Comparison of ENCODE assay signal across 23 cellular contexts in the genomic region with DNA sequence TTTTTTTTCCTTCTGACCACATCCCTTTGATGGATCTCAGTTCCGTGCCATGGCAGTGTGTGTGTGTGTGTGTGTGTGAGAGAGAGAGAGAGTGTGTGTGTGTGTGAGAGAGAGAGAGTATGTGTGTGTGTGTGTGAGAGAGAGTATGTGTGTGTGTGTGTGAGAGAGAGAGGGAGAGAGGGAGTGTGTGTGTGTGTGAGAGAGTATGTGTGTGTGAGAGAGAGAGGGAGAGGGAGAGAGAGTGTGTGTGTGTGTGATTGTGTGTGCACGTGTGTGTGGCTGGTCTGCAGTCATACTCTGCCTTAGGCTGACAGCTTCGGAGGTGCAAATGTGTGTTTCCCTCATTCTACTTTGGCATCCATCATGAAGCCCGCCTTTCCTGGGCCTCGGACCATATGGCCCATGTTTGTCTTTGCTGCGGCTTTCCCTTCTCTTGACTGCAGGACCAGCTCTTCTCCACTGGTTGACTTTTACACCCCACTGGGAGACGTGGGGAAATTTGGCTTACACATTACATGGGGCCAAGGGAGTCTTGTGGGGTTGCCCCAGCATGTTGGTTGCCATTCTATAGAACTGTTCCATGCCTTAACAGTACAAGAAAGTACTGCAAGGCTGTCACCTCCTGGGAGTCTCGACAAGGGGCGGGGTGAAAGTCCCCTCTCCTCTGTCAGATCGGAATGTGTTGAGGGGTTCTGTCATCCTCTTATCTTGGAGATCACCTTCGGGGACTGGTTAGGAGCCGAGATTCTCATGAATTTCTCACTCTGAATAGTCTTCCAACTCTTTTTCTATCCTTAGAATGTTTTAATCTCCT. TPM values are rescaled to one million over a fixed set of nuclear protein-coding genes. Genes with fewer than 3 reads are reported as not detected.
DNase-seq lines count a peak whose midpoint lies in the region; ATAC-seq and TF ChIP-seq lines count a peak whose summit lies in the region.
"Had no signal": no experiment of that assay in that cellular context is flagged by ENCODE, and none has a peak within 500 bp of the region (broad histone marks: within the 10 kb centered on the region; RNA-seq: fewer than 3 reads in every experiment).

No MANE protein-coding gene starts in this region.

- no peak for DNase-seq in stimulated activated naive CD8-positive, alpha-beta T cell treated with anti-CD3 and anti-CD28 coated beads, Interleukin-15, amount 100 ng/mL, for 72 hours
- DNase-seq in RWPE2 (ENCODE audit: low spot score) (no peak), fibroblast of the aortic adventitia (ENCODE audit: low read depth) (peak; percentile 26), AG08395 (ENCODE audit: low spot score) (no peak), SKM-1 treated with dmso at 0.1 percent for 144 hours (lab: John Stamatoyannopoulos, UW; ENCODE audit: unreplicated experiment) (no peak), cerebellar nuclear complex (lab: John Stamatoyannopoulos, UW) (no peak)
- no peak for DNase-seq in activated CD8-positive, alpha-beta memory T cell treated with anti-CD3 and anti-CD28 coated beads for 24 hours
- DNase-seq: activated CD4-positive, alpha-beta memory T cell treated with anti-CD3 and anti-CD28 coated beads, Interleukin-2, amount 10 ng/mL, durations not matched to agents 7 days and 5 days; activated CD4-positive, CD25-positive, alpha-beta regulatory T cell; activated naive CD4-positive, alpha-beta T cell treated with anti-CD3 and anti-CD28 coated beads for 36 hours; aorta; C1 segment of cervical spinal cord; DMS153; effector memory CD8-positive, alpha-beta T cell; GF-D8; GOT3; immature natural killer cell; left ventricle myocardium superior; MM.1S; NCI-H1436 treated with DMSO at 0.1 percent for 48 hours; T-helper 9 cell had no signal

- H3K36me3 Mint-ChIP-seq in stimulated activated naive CD8-positive, alpha-beta T cell treated with anti-CD3 and anti-CD28 coated beads, Interleukin-15, Interleukin-2, amounts not matched to agents 100 ng/mL and 50 ng/mL, for 24 hours (ENCODE audit: low read depth) = no peaks in the 10 kb centered on the region
- H3K36me3 Mint-ChIP-seq: immature natural killer cell had no signal

- H3K9me3 Mint-ChIP-seq in stimulated activated naive CD8-positive, alpha-beta T cell treated with anti-CD3 and anti-CD28 coated beads, Interleukin-15, Interleukin-2, amounts not matched to agents 100 ng/mL and 50 ng/mL, for 24 hours = no peaks in the 10 kb centered on the region
- H3K9me3 Mint-ChIP-seq in stimulated activated naive CD8-positive, alpha-beta T cell treated with anti-CD3 and anti-CD28 coated beads, Interleukin-15, amount 100 ng/mL, for 72 hours = no peaks in the 10 kb centered on the region
- H3K9me3 Mint-ChIP-seq: activated CD4-positive, alpha-beta memory T cell treated with anti-CD3 and anti-CD28 coated beads, Interleukin-2, amount 10 ng/mL, durations not matched to agents 7 days and 5 days; activated naive CD4-positive, alpha-beta T cell treated with anti-CD3 and anti-CD28 coated beads for 36 hours; effector memory CD8-positive, alpha-beta T cell; immature natural killer cell had no signal

- H3K27me3 Mint-ChIP-seq in stimulated activated naive CD8-positive, alpha-beta T cell treated with anti-CD3 and anti-CD28 coated beads, Interleukin-15, Interleukin-2, amounts not matched to agents 100 ng/mL and 50 ng/mL, for 24 hours = peaks cover under 1% of the 10 kb centered on the region
- H3K27me3 Mint-ChIP-seq in stimulated activated naive CD8-positive, alpha-beta T cell treated with anti-CD3 and anti-CD28 coated beads, Interleukin-15, amount 100 ng/mL, for 72 hours = no peaks in the 10 kb centered on the region
- H3K27me3 Mint-ChIP-seq: effector memory CD8-positive, alpha-beta T cell had no signal

- no peaks in the 10 kb centered on the region for H3K27me3 ChIP-seq in RWPE2 (ENCODE audit: insufficient read depth, poor library complexity, severe bottlenecking)

- no peaks in the 10 kb centered on the region for H3K4me1 Mint-ChIP-seq in stimulated activated naive CD8-positive, alpha-beta T cell treated with anti-CD3 and anti-CD28 coated beads, Interleukin-15, Interleukin-2, amounts not matched to agents 100 ng/mL and 50 ng/mL, for 24 hours (ENCODE audit: low read depth)
- no peaks in the 10 kb centered on the region for H3K4me1 Mint-ChIP-seq in stimulated activated naive CD8-positive, alpha-beta T cell treated with anti-CD3 and anti-CD28 coated beads, Interleukin-15, amount 100 ng/mL, for 72 hours
- H3K4me1 Mint-ChIP-seq: immature natural killer cell had no signal

- TF ChIP-seq CTCF in RWPE2 (IDR thresholded peaks at IDR 0.05; ENCODE audit: poor library complexity, severe bottlenecking) = no peak
- no peak for TF ChIP-seq CTCF in fibroblast of the aortic adventitia (IDR thresholded peaks at IDR 0.05; ENCODE audit: insufficient read depth, low read length)

- H3K36me3 ChIP-seq in RWPE2 (ENCODE audit: low read depth) = no peaks in the 10 kb centered on the region

- ATAC-seq in stimulated activated naive CD8-positive, alpha-beta T cell treated with anti-CD3 and anti-CD28 coated beads, Interleukin-15, amount 100 ng/mL, for 72 hours = no peak
- ATAC-seq in RWPE2 (ENCODE audit: low read depth) = peak; percentile 22; the same call in 2 of the 3 replicates
- ATAC-seq: effector memory CD8-positive, alpha-beta T cell; left ventricle myocardium superior had no signal

- H3K4me1 ChIP-seq in RWPE2 (ENCODE audit: insufficient read depth, poor library complexity, severe bottlenecking) = peaks cover 7% of the 10 kb centered on the region

- peak overlapping the region; percentile 37 for H3K27ac Mint-ChIP-seq in stimulated activated naive CD8-positive, alpha-beta T cell treated with anti-CD3 and anti-CD28 coated beads, Interleukin-15, Interleukin-2, amounts not matched to agents 100 ng/mL and 50 ng/mL, for 24 hours
- peak overlapping the region in 1 of 2 donors; percentile 27 for H3K27ac Mint-ChIP-seq in stimulated activated naive CD8-positive, alpha-beta T cell treated with anti-CD3 and anti-CD28 coated beads, Interleukin-15, amount 100 ng/mL, for 72 hours
- H3K27ac Mint-ChIP-seq: activated CD4-positive, alpha-beta memory T cell treated with anti-CD3 and anti-CD28 coated beads, Interleukin-2, amount 10 ng/mL, durations not matched to agents 7 days and 5 days; activated naive CD4-positive, alpha-beta T cell treated with anti-CD3 and anti-CD28 coated beads for 36 hours; immature natural killer cell had no signal

- H3K4me3 Mint-ChIP-seq in stimulated activated naive CD8-positive, alpha-beta T cell treated with anti-CD3 and anti-CD28 coated beads, Interleukin-15, Interleukin-2, amounts not matched to agents 100 ng/mL and 50 ng/mL, for 24 hours = no peak overlapping the region
- H3K4me3 Mint-ChIP-seq in stimulated activated naive CD8-positive, alpha-beta T cell treated with anti-CD3 and anti-CD28 coated beads, Interleukin-15, amount 100 ng/mL, for 72 hours = no peak overlapping the region
- H3K4me3 Mint-ChIP-seq: activated CD4-positive, alpha-beta memory T cell treated with anti-CD3 and anti-CD28 coated beads, Interleukin-2, amount 10 ng/mL, durations not matched to agents 7 days and 5 days; activated naive CD4-positive, alpha-beta T cell treated with anti-CD3 and anti-CD28 coated beads for 36 hours; effector memory CD8-positive, alpha-beta T cell; immature natural killer cell had no signal

- no peak overlapping the region for H3K27ac ChIP-seq in RWPE2 (ENCODE audit: poor library complexity, severe bottlenecking)
- H3K27ac ChIP-seq: SK-N-MC had no signal

- H3K9me3 ChIP-seq in RWPE2 (ENCODE audit: severe bottlenecking) = no peaks in the 10 kb centered on the region

- no peak overlapping the region for H3K4me3 ChIP-seq in RWPE2 (ENCODE audit: severe bottlenecking)
- H3K4me3 ChIP-seq in fibroblast of the aortic adventitia (ENCODE audit: low read depth, low read length) = no peak overlapping the region
- H3K4me3 ChIP-seq: SK-N-MC had no signal

RNA-seq across cellular contexts. Expression of gene TSN, which starts 21.6 kb away (rescaled TPM):
- total RNA-seq in fibroblast of the aortic adventitia (ENCODE audit: low replicate concordance) = 56.8 and 69.0 TPM in 2 replicates

RNA-seq across cellular contexts. Expression of gene NIFK, which starts 40.4 kb away (rescaled TPM):
- total RNA-seq in fibroblast of the aortic adventitia (ENCODE audit: low replicate concordance) = 49.5 and 176 TPM in 2 replicates
